ENCODE assay signal across 32 cellular contexts in the genomic region with DNA sequence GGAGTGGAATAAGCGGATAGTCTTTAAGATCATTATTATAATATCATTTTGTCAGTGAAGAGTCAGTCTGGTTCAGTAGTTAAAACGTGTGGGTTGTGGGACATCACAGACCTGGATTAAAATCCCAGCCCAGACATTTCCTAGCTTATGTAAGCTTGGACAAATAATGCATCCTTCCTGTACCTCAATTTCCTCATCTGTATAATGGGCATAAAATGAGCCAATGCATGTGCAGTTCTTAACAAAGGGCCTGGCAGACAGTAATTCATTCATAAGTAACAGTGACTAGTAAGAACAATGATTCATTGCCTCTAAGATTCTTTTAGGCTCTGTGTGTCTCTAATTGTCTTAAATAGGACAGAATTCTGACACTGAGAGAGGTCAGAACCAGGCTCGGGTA.
"Had no signal": no experiment of that assay in that cellular context is flagged by ENCODE, and none has a peak within 500 bp of the region (broad histone marks: within the 10 kb centered on the region; RNA-seq: fewer than 3 reads in every experiment).

No MANE protein-coding gene starts in this region.

- H3K4me1 ChIP-seq: adrenal gland, ascending aorta, body of pancreas, breast epithelium had no signal

- FAIRE-seq: astrocyte, bronchial epithelial cell had no signal

- H3K4me3 ChIP-seq: adrenal gland, ascending aorta, body of pancreas, breast epithelium, cardiac muscle cell had no signal

- H3K27me3 ChIP-seq: adrenal gland, ascending aorta, body of pancreas had no signal

- DNase-seq: activated effector memory CD4-positive, alpha-beta T cell treated with anti-CD3 and anti-CD28 coated beads, Interleukin-2, amount 50 U/mL, for 16 hours; activated effector memory CD4-positive, alpha-beta T cell treated with Interleukin-2 at 50 U/mL for 16 hours; activated gamma-delta T cell; activated gamma-delta T cell treated with Interleukin-2 at 50 U/mL for 16 hours; activated naive CD4-positive, alpha-beta T cell; activated naive CD4-positive, alpha-beta T cell treated with anti-CD3 and anti-CD28 coated beads for 36 hours; activated naive CD4-positive, alpha-beta T cell treated with anti-CD3 and anti-CD28 coated beads, Interleukin-2, amount 10 ng/mL, durations not matched to agents 7 days and 5 days; activated naive CD4-positive, alpha-beta T cell treated with anti-CD3 and anti-CD28 coated beads, Interleukin-2, amount 50 U/mL, for 16 hours; activated naive CD8-positive, alpha-beta T cell treated with anti-CD3 and anti-CD28 coated beads for 36 hours; activated naive CD8-positive, alpha-beta T cell treated with anti-CD3 and anti-CD28 coated beads, Interleukin-2, amount 10 ng/mL, durations not matched to agents 7 days and 5 days; activated naive CD8-positive, alpha-beta T cell treated with anti-CD3 and anti-CD28 coated beads, Interleukin-2, amount 50 U/mL, for 24 hours; activated T-cell treated with anti-CD3 and anti-CD28 coated beads, Interleukin-2, amount 50 U/mL, for 1 hour; activated T-cell treated with anti-CD3 and anti-CD28 coated beads, Interleukin-2, amount 50 U/mL, for 24 hours; activated T-cell treated with anti-CD3 and anti-CD28 coated beads, Interleukin-2, amount 50 U/mL, for 4 hours; activated T-cell treated with anti-CD3 and anti-CD28 coated beads, Interleukin-2, amount 50 U/mL, for 48 hours; activated T-cell treated with anti-CD3 and anti-CD28 coated beads, Interleukin-2, amount 50 U/mL, for 72 hours; adrenal gland; amniotic stem cell; amygdala; anterior cingulate cortex; aorta; body of pancreas; brain microvascular endothelial cell; caudate nucleus; central memory CD4-positive, alpha-beta T cell; cerebellar nuclear complex had no signal

- H3K27ac ChIP-seq: adrenal gland, ascending aorta, body of pancreas, brain microvascular endothelial cell, breast epithelium, cardiac muscle cell had no signal

- H3K36me3 ChIP-seq: adrenal gland, ascending aorta, brain microvascular endothelial cell, breast epithelium, cardiac muscle cell had no signal

- H3K9me3 ChIP-seq: adrenal gland, ascending aorta, body of pancreas, breast epithelium had no signal

- ATAC-seq: activated naive CD8-positive, alpha-beta T cell treated with anti-CD3 and anti-CD28 coated beads, Interleukin-2, amount 50 U/mL, for 24 hours; activated T-cell treated with anti-CD3 and anti-CD28 coated beads, Interleukin-2, amount 50 U/mL, for 4 hours; activated T-helper 17 cell treated with anti-CD3 and anti-CD28 coated beads, Interleukin-2, amount 50 U/mL, for 72 hours; body of pancreas had no signal
